ENCODE assay signal across 1 cellular context in the genomic region with DNA sequence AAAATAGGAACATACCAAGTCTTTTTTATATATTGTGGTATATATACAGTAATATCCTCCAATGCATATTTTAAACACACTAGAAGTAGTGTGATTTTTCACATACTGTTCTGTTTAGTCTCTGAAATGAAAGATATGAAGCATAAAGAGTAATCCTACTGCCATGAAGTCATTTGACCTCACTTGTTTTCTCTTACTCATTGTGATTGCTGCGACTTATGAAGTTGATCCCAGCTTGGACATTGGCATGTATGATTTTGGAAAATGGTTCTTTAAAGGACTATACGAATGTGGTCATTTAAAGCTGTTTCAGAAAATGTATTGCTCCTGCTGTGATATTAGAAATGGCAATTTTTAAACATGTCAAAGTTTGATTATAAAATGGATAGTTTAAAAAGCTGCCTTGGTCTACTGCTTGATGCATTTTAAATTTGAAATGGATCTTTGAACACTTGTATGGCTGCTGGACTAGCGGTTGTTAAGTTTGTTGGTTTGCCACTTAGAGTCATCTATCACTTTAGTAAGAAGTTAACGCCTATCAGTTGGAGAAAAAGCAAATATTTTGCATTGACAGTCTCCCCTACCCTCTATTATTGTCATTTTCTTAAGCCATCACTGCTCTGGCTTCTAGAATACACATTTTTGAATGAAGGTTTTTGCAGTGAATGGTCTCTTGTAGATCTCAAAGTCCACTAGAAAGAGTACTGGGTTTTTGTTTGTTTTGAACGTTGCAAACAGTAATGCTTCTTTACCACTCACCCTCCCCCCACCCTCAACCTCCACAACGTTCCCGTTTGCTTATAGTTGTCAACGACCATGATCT.
TF ChIP-seq lines count a peak whose summit lies in the region.

No MANE protein-coding gene starts in this region.

TF ChIP-seq in HepG2, 621 proteins besides CTCF, POLR2A, EP300 and RAD21 (continued from another document and continues in another):
- TF ChIP-seq, protein P1, sequence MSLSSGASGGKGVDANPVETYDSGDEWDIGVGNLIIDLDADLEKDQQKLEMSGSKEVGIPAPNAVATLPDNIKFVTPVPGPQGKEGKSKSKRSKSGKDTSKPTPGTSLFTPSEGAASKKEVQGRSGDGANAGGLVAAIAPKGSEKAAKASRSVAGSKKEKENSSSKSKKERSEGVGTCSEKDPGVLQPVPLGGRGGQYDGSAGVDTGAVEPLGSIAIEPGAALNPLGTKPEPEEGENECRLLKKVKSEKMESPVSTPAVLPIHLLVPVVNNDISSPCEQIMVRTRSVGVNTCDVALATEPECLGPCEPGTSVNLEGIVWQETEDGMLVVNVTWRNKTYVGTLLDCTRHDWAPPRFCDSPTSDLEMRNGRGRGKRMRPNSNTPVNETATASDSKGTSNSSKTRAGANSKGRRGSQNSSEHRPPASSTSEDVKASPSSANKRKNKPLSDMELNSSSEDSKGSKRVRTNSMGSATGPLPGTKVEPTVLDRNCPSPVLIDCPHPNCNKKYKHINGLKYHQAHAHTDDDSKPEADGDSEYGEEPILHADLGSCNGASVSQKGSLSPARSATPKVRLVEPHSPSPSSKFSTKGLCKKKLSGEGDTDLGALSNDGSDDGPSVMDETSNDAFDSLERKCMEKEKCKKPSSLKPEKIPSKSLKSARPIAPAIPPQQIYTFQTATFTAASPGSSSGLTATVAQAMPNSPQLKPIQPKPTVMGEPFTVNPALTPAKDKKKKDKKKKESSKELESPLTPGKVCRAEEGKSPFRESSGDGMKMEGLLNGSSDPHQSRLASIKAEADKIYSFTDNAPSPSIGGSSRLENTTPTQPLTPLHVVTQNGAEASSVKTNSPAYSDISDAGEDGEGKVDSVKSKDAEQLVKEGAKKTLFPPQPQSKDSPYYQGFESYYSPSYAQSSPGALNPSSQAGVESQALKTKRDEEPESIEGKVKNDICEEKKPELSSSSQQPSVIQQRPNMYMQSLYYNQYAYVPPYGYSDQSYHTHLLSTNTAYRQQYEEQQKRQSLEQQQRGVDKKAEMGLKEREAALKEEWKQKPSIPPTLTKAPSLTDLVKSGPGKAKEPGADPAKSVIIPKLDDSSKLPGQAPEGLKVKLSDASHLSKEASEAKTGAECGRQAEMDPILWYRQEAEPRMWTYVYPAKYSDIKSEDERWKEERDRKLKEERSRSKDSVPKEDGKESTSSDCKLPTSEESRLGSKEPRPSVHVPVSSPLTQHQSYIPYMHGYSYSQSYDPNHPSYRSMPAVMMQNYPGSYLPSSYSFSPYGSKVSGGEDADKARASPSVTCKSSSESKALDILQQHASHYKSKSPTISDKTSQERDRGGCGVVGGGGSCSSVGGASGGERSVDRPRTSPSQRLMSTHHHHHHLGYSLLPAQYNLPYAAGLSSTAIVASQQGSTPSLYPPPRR (CRISPR knock-in tag; IDR thresholded peaks at IDR 0.05; ENCODE audit: borderline replicate concordance) = peak; percentile 64; the same call in 1 of the 2 replicates
- TF ChIP-seq, protein P2, sequence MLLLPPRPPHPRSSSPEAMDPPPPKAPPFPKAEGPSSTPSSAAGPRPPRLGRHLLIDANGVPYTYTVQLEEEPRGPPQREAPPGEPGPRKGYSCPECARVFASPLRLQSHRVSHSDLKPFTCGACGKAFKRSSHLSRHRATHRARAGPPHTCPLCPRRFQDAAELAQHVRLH (CRISPR knock-in tag; IDR thresholded peaks at IDR 0.05; ENCODE audit: borderline replicate concordance, low read depth) = peak; percentile 11; the same call in 1 of the 2 replicates
- TF ChIP-seq ZNF563 (CRISPR knock-in tag; IDR thresholded peaks at IDR 0.05) (no peak), ELF3 (CRISPR knock-in tag; IDR thresholded peaks at IDR 0.05) (peak; percentile 31; the same call in 1 of the 2 replicates), CREM (IDR thresholded peaks at IDR 0.05) (peak; percentile 91; the same call in 1 of the 2 replicates), CREM (CRISPR knock-in tag; IDR thresholded peaks at IDR 0.05) (no peak), SMAD3 (CRISPR knock-in tag; IDR thresholded peaks at IDR 0.05) (peak; percentile 79; the same call in 1 of the 2 replicates), TGIF2 (CRISPR knock-in tag; IDR thresholded peaks at IDR 0.05) (0 out of 2 replicates have a peak, but pooled peaks have one; percentile 70), ZNF772 (CRISPR knock-in tag; IDR thresholded peaks at IDR 0.05) (peak; percentile 60; the same call in 1 of the 2 replicates), MXI1 (IDR thresholded peaks at IDR 0.05; ENCODE audit: borderline replicate concordance, low read depth, low read length) (peak; percentile 18; the same call in 1 of the 3 replicates), HNRNPK (IDR thresholded peaks at IDR 0.05; ENCODE audit: low read depth, low read length, poor library complexity, severe bottlenecking) (peak; percentile 20), GFI1 (CRISPR knock-in tag; IDR thresholded peaks at IDR 0.05; ENCODE audit: borderline replicate concordance) (peak; percentile 69), JUND (CRISPR knock-in tag; IDR thresholded peaks at IDR 0.05) (peak; percentile 68; the same call in 1 of the 2 replicates), ZNF264 (CRISPR knock-in tag; IDR thresholded peaks at IDR 0.05) (peak; percentile 88), ZNF451 (CRISPR knock-in tag; IDR thresholded peaks at IDR 0.05) (no peak), HDAC1 (CRISPR knock-in tag; IDR thresholded peaks at IDR 0.05) (peak; percentile 62; the same call in 1 of the 2 replicates), EHMT2 (IDR thresholded peaks at IDR 0.05; ENCODE audit: borderline replicate concordance, low read depth, low read length) (peak; percentile 70; the same call in 1 of the 2 replicates), PPARG (CRISPR knock-in tag; conservative IDR thresholded peaks at IDR 0.05) (peak; percentile 24; the same call in 1 of the 2 replicates), TARDBP (CRISPR knock-in tag; IDR thresholded peaks at IDR 0.05) (peak; percentile 80; the same call in 1 of the 2 replicates), LCORL (IDR thresholded peaks at IDR 0.05) (no peak), LCORL (CRISPR knock-in tag; IDR thresholded peaks at IDR 0.05) (0 out of 2 replicates have a peak, but pooled peaks have one; percentile 78), KDM6A (CRISPR knock-in tag; IDR thresholded peaks at IDR 0.05; ENCODE audit: low read depth) (peak; percentile 99)
- TF ChIP-seq, protein P3, sequence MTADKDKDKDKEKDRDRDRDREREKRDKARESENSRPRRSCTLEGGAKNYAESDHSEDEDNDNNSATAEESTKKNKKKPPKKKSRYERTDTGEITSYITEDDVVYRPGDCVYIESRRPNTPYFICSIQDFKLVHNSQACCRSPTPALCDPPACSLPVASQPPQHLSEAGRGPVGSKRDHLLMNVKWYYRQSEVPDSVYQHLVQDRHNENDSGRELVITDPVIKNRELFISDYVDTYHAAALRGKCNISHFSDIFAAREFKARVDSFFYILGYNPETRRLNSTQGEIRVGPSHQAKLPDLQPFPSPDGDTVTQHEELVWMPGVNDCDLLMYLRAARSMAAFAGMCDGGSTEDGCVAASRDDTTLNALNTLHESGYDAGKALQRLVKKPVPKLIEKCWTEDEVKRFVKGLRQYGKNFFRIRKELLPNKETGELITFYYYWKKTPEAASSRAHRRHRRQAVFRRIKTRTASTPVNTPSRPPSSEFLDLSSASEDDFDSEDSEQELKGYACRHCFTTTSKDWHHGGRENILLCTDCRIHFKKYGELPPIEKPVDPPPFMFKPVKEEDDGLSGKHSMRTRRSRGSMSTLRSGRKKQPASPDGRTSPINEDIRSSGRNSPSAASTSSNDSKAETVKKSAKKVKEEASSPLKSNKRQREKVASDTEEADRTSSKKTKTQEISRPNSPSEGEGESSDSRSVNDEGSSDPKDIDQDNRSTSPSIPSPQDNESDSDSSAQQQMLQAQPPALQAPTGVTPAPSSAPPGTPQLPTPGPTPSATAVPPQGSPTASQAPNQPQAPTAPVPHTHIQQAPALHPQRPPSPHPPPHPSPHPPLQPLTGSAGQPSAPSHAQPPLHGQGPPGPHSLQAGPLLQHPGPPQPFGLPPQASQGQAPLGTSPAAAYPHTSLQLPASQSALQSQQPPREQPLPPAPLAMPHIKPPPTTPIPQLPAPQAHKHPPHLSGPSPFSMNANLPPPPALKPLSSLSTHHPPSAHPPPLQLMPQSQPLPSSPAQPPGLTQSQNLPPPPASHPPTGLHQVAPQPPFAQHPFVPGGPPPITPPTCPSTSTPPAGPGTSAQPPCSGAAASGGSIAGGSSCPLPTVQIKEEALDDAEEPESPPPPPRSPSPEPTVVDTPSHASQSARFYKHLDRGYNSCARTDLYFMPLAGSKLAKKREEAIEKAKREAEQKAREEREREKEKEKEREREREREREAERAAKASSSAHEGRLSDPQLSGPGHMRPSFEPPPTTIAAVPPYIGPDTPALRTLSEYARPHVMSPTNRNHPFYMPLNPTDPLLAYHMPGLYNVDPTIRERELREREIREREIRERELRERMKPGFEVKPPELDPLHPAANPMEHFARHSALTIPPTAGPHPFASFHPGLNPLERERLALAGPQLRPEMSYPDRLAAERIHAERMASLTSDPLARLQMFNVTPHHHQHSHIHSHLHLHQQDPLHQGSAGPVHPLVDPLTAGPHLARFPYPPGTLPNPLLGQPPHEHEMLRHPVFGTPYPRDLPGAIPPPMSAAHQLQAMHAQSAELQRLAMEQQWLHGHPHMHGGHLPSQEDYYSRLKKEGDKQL (CRISPR knock-in tag; IDR thresholded peaks at IDR 0.05; ENCODE audit: low read depth) = peak; percentile 62
- TF ChIP-seq, protein P4, sequence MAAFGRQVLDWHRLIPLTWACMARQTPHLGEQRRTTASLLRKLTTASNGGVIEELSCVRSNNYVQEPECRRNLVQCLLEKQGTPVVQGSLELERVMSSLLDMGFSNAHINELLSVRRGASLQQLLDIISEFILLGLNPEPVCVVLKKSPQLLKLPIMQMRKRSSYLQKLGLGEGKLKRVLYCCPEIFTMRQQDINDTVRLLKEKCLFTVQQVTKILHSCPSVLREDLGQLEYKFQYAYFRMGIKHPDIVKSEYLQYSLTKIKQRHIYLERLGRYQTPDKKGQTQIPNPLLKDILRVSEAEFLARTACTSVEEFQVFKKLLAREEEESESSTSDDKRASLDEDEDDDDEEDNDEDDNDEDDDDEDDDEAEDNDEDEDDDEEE (CRISPR knock-in tag; IDR thresholded peaks at IDR 0.05) = no peak
- TF ChIP-seq, protein P5, sequence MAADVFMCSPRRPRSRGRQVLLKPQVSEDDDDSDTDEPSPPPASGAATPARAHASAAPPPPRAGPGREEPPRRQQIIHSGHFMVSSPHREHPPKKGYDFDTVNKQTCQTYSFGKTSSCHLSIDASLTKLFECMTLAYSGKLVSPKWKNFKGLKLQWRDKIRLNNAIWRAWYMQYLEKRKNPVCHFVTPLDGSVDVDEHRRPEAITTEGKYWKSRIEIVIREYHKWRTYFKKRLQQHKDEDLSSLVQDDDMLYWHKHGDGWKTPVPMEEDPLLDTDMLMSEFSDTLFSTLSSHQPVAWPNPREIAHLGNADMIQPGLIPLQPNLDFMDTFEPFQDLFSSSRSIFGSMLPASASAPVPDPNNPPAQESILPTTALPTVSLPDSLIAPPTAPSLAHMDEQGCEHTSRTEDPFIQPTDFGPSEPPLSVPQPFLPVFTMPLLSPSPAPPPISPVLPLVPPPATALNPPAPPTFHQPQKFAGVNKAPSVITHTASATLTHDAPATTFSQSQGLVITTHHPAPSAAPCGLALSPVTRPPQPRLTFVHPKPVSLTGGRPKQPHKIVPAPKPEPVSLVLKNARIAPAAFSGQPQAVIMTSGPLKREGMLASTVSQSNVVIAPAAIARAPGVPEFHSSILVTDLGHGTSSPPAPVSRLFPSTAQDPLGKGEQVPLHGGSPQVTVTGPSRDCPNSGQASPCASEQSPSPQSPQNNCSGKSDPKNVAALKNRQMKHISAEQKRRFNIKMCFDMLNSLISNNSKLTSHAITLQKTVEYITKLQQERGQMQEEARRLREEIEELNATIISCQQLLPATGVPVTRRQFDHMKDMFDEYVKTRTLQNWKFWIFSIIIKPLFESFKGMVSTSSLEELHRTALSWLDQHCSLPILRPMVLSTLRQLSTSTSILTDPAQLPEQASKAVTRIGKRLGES (CRISPR knock-in tag; IDR thresholded peaks at IDR 0.05; ENCODE audit: borderline replicate concordance) = no peak
- TF ChIP-seq, protein P6, sequence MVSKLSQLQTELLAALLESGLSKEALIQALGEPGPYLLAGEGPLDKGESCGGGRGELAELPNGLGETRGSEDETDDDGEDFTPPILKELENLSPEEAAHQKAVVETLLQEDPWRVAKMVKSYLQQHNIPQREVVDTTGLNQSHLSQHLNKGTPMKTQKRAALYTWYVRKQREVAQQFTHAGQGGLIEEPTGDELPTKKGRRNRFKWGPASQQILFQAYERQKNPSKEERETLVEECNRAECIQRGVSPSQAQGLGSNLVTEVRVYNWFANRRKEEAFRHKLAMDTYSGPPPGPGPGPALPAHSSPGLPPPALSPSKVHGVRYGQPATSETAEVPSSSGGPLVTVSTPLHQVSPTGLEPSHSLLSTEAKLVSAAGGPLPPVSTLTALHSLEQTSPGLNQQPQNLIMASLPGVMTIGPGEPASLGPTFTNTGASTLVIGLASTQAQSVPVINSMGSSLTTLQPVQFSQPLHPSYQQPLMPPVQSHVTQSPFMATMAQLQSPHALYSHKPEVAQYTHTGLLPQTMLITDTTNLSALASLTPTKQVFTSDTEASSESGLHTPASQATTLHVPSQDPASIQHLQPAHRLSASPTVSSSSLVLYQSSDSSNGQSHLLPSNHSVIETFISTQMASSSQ (IDR thresholded peaks at IDR 0.05; ENCODE audit: low read depth) = peak; percentile 72
- TF ChIP-seq, protein P6 (CRISPR knock-in tag; IDR thresholded peaks at IDR 0.05; ENCODE audit: borderline replicate concordance) = no peak; the same call in 1 of the 2 replicates
- TF ChIP-seq, protein P7, sequence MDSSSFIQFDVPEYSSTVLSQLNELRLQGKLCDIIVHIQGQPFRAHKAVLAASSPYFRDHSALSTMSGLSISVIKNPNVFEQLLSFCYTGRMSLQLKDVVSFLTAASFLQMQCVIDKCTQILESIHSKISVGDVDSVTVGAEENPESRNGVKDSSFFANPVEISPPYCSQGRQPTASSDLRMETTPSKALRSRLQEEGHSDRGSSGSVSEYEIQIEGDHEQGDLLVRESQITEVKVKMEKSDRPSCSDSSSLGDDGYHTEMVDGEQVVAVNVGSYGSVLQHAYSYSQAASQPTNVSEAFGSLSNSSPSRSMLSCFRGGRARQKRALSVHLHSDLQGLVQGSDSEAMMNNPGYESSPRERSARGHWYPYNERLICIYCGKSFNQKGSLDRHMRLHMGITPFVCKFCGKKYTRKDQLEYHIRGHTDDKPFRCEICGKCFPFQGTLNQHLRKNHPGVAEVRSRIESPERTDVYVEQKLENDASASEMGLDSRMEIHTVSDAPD (CRISPR knock-in tag; IDR thresholded peaks at IDR 0.05) = no peak
